In the genomic region with DNA sequence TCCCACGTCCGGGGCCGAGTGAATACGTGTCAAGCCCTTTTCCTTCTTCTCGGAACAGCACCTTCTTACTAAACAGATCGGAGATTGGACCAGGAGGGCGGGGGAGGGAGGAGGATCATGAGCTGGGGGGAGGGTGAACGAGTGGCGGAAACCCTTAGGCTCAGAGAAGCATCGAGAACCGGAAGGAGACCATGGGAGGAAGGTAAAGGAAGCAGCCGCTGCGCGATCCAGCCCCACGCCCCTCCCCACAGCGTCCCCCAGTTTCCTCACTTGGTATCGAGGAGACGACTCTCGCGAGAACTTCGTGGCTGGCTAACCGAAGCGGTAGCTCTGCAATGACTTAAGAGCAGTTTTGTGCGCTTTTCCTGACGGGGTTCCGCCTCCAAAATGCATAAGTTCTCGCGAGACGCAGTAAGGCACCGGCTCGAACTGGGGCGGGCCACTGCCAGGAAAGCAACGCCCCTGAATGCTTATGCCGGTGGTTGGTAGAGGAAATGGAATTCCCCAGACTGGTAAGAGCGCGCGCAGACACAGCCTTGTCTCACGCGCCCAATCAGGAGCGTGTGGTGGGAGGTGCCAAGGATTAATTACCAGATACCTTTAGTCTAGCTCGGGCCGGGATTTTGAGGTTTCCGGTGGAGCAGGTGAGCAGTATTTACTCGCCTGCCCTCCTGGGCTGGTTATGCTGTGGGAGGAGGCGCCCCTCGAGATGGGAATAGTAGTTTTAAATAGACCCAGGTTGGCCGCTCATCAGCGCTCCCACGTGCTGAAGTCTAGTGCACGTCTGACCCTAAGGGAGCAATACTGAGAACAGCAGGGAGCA, we compare ENCODE assay signal across 8 cellular contexts. TPM values are rescaled to one million over a fixed set of nuclear protein-coding genes. Genes with fewer than 3 reads are reported as not detected.
DNase-seq lines count a peak whose midpoint lies in the region; ATAC-seq and TF ChIP-seq lines count a peak whose summit lies in the region.

No MANE protein-coding gene starts in this region.

- in situ Hi-C loops in SK-MEL-5 (cut with HindIII; ENCODE audit: low pct_unique_long_range_greater_than_20kb, low sequenced_read_pairs), result no loop called here

- peak; percentile 80 for ATAC-seq in HG02571 (IDR thresholded peaks at IDR 0.05; ENCODE audit: unreplicated experiment)

- no peak overlapping the region for H3K27ac Mint-ChIP-seq in activated naive CD4-positive, alpha-beta T cell treated with anti-CD3 and anti-CD28 coated beads, Interleukin-2, amount 10 ng/mL, durations not matched to agents 7 days and 5 days

- H3K36me3 Mint-ChIP-seq in activated naive CD4-positive, alpha-beta T cell treated with anti-CD3 and anti-CD28 coated beads, Interleukin-2, amount 10 ng/mL, durations not matched to agents 7 days and 5 days, result peaks cover 17% of the 10 kb centered on the region

- peaks cover 5% of the 10 kb centered on the region for H3K27me3 Mint-ChIP-seq in activated naive CD4-positive, alpha-beta T cell treated with anti-CD3 and anti-CD28 coated beads, Interleukin-2, amount 10 ng/mL, durations not matched to agents 7 days and 5 days

- peak; percentile 100 for DNase-seq in NB4 (ENCODE audit: low read depth)
- DNase-seq in SK-MEL-5 (ENCODE audit: low read depth, low spot score), result peak; percentile 99
- peak; percentile 100 for DNase-seq in activated naive CD4-positive, alpha-beta T cell treated with anti-CD3 and anti-CD28 coated beads, Interleukin-2, amount 10 ng/mL, durations not matched to agents 7 days and 5 days
- DNase-seq in globus pallidus (ENCODE audit: low spot score), result peak; percentile 98
- peak; percentile 100 for DNase-seq in non-pigmented ciliary epithelial cell (ENCODE audit: low read depth)
- DNase-seq in superior temporal gyrus (ENCODE audit: extremely low spot score), result peak; percentile 97

- H3K4me3 Mint-ChIP-seq in activated naive CD4-positive, alpha-beta T cell treated with anti-CD3 and anti-CD28 coated beads, Interleukin-2, amount 10 ng/mL, durations not matched to agents 7 days and 5 days, result no peak overlapping the region

- no peaks in the 10 kb centered on the region for H3K9me3 Mint-ChIP-seq in activated naive CD4-positive, alpha-beta T cell treated with anti-CD3 and anti-CD28 coated beads, Interleukin-2, amount 10 ng/mL, durations not matched to agents 7 days and 5 days

- TF ChIP-seq POLR2A in NB4 (IDR thresholded peaks at IDR 0.05; ENCODE audit: extremely low read depth, insufficient read length), result peak; percentile 41

- TF ChIP-seq CTCF in NB4 (IDR thresholded peaks at IDR 0.05; ENCODE audit: low read depth, low read length), result no peak

- peaks cover 37% of the 10 kb centered on the region for H3K4me1 Mint-ChIP-seq in activated naive CD4-positive, alpha-beta T cell treated with anti-CD3 and anti-CD28 coated beads, Interleukin-2, amount 10 ng/mL, durations not matched to agents 7 days and 5 days

- H3K4me3 ChIP-seq in GM08714 (ENCODE audit: low read length), result peak overlapping the region; percentile 100
- peak overlapping the region; percentile 98 for H3K4me3 ChIP-seq in NB4 (ENCODE audit: low read depth, low read length)

- CTCF ChIA-PET in activated naive CD4-positive, alpha-beta T cell treated with anti-CD3 and anti-CD28 coated beads, Interleukin-2, amount 10 ng/mL, durations not matched to agents 7 days and 5 days (lab: Charles Lee), result interaction anchor here (0.6 to 4.3 kb wide), 6 partner anchors 24 to 397 kb away, joined by 3 to 26 read pairs (median 3); a partner anchor contains a TSS

RNA-seq across cellular contexts. Expression of a gene that starts 0.5 kb away (rescaled TPM):
- 344 and 353 TPM in 2 replicates for total RNA-seq in SK-MEL-5 (2014; rRNA removed; shearing (Covaris generic))
- polyA plus RNA-seq in SK-MEL-5 (2015; cell fraction: cytosol; rRNA removed), result 218 and 262 TPM in 2 replicates
- 390 and 461 TPM in 2 replicates for polyA plus RNA-seq in SK-MEL-5 (2015; cell fraction: nucleus; rRNA removed)

RNA-seq across cellular contexts. Expression of a gene that starts 40.9 kb away (rescaled TPM):
- 76.4 and 86.5 TPM in 2 replicates for total RNA-seq in SK-MEL-5 (2014; rRNA removed; shearing (Covaris generic))
- 39.8 and 46.1 TPM in 2 replicates for polyA plus RNA-seq in SK-MEL-5 (2015; cell fraction: cytosol; rRNA removed)
- 6.7 and 9.2 TPM in 2 replicates for polyA plus RNA-seq in SK-MEL-5 (2015; cell fraction: nucleus; rRNA removed)

Comparison
In these comparisons a context has a peak if more than half of its experiments do, and no peak if none do; other contexts are left out.
1. Peak in every context shown above with its lines: DNase-seq, ATAC-seq and H3K4me3 ChIP-seq.